In genomic region chr7:149873074-149873967, GRCh38 we compare ENCODE assay signal across 8 cellular contexts. TPM values are rescaled to one million over a fixed set of nuclear protein-coding genes. Genes with fewer than 3 reads are reported as not detected.
DNase-seq lines count a peak whose midpoint lies in the region; ATAC-seq and TF ChIP-seq lines count a peak whose summit lies in the region.

No MANE protein-coding gene starts in this region.

- peak overlapping the region; percentile 77 for H3K14ac ChIP-seq in H9 (ENCODE audit: insufficient read depth, low read length)

- no peak overlapping the region for H2BK120ac ChIP-seq in H9 (ENCODE audit: low read depth, low read length, poor library complexity, severe bottlenecking)

- no peak overlapping the region for H2AK5ac ChIP-seq in H9 (ENCODE audit: insufficient read length, low read length)

- no CpG with 5 or more reads among the region's 93 CpGs for WGBS in H9 (ENCODE audit: extremely low coverage, insufficient read length, low lambda C conversion rate)

- H3K9ac ChIP-seq in H9 (ENCODE audit: extremely low read depth, insufficient read length, low read length) (peak overlapping the region; percentile 42), neural cell (ENCODE audit: low read length) (peak overlapping the region; percentile 91)

- H3K4me3 ChIP-seq in RWPE2 (ENCODE audit: severe bottlenecking), result peak overlapping the region; percentile 83
- peak overlapping the region; percentile 93 for H3K4me3 ChIP-seq in neural cell (ENCODE audit: low read length)

- H3K56ac ChIP-seq in H9 (ENCODE audit: insufficient read length, low read depth, low read length), result no peak overlapping the region

- H3K36me3 Mint-ChIP-seq in H9 (ENCODE audit: insufficient read depth in 1 of 3, low read depth in 3 of 3), result no peaks in the 10 kb centered on the region

- no peak overlapping the region for H2BK15ac ChIP-seq in H9 (ENCODE audit: low read depth, low read length)

- no peak overlapping the region for H3T11ph ChIP-seq in H9 (ENCODE audit: low read length)

- H3K4ac ChIP-seq in H9 (ENCODE audit: low read depth, low read length), result no peak overlapping the region

- peak overlapping the region; percentile 78 for H3K4me2 ChIP-seq in H9 (ENCODE audit: insufficient read depth, insufficient read length, low read length)
- peak overlapping the region; percentile 65 for H3K4me2 ChIP-seq in neural cell (ENCODE audit: low read length)

- DNase-seq in Daoy (ENCODE audit: low read depth) (peak; percentile 100), H9 (peak; percentile 98), M059J (ENCODE audit: low read depth) (peak; percentile 94), RWPE2 (ENCODE audit: low spot score) (peak; percentile 95), activated gamma-delta T cell (lab: John Stamatoyannopoulos, UW) (peak; percentile 91), fibroblast of the conjunctiva (ENCODE audit: low read depth) (peak; percentile 91)
- peak; percentile 95 for DNase-seq in stimulated activated naive CD8-positive, alpha-beta T cell treated with anti-CD3 and anti-CD28 coated beads, Interleukin-15, Interleukin-2, amounts not matched to agents 100 U/mL and 50 U/mL, for 24 hours

- no peaks in the 10 kb centered on the region for H3K9me3 Mint-ChIP-seq in H9

- H2BK12ac ChIP-seq in H9 (ENCODE audit: insufficient read length, low read depth, low read length), result no peak overlapping the region

- H3F3A ChIP-seq in neural cell (ENCODE audit: insufficient read depth, low read length, poor library complexity, severe bottlenecking), result no peaks in the 10 kb centered on the region

- peak overlapping the region; percentile 74 for H3K18ac ChIP-seq in H9 (ENCODE audit: insufficient read length, low read depth, low read length)

- no peak overlapping the region for H2BK5ac ChIP-seq in H9 (ENCODE audit: insufficient read length, low read length)

- H3K9me3 ChIP-seq in H9 (ENCODE audit: control insufficient read depth, low read depth, low read length) (no peaks in the 10 kb centered on the region), RWPE2 (ENCODE audit: severe bottlenecking) (no peaks in the 10 kb centered on the region), neural cell (ENCODE audit: low read length) (no peaks in the 10 kb centered on the region)

- H2AFZ ChIP-seq in H9 (ENCODE audit: low read length) (no peak overlapping the region), neural cell (ENCODE audit: low read depth, low read length) (peak overlapping the region; percentile 2)

- H3K36me3 ChIP-seq in RWPE2 (ENCODE audit: low read depth) (no peaks in the 10 kb centered on the region), neural cell (ENCODE audit: insufficient read depth, low read length) (no peaks in the 10 kb centered on the region)

- peak; percentile 93 for ATAC-seq in RWPE2 (ENCODE audit: low read depth)
- peak; percentile 87 for ATAC-seq in stimulated activated naive CD8-positive, alpha-beta T cell treated with anti-CD3 and anti-CD28 coated beads, Interleukin-15, Interleukin-2, amounts not matched to agents 100 U/mL and 50 U/mL, for 24 hours

- TF ChIP-seq RAD21 in neural cell (conservative IDR thresholded peaks at IDR 0.05), result no peak

- TF ChIP-seq CTCF in H9 (conservative IDR thresholded peaks at IDR 0.05), result no peak
- no peak for TF ChIP-seq CTCF in RWPE2 (IDR thresholded peaks at IDR 0.05; ENCODE audit: poor library complexity, severe bottlenecking)
- no peak for TF ChIP-seq CTCF in neural cell (IDR thresholded peaks at IDR 0.05; ENCODE audit: poor library complexity, severe bottlenecking)

- no peak overlapping the region for H4K91ac ChIP-seq in H9 (ENCODE audit: insufficient read length, low read depth, low read length)

- H3K9me2 ChIP-seq in neural cell (ENCODE audit: insufficient read depth, low read length), result no peaks in the 10 kb centered on the region

- H2BK20ac ChIP-seq in H9 (ENCODE audit: low read depth, low read length, poor library complexity, severe bottlenecking), result no peak overlapping the region

- no peaks in the 10 kb centered on the region; the same call in 1 of the 2 replicates for H3K27me3 ChIP-seq in H9 (ENCODE audit: insufficient read depth, low read length)
- no peaks in the 10 kb centered on the region for H3K27me3 ChIP-seq in RWPE2 (ENCODE audit: insufficient read depth, poor library complexity, severe bottlenecking)
- H3K27me3 ChIP-seq in neural cell (ENCODE audit: insufficient read depth, low read depth, low read length), result no peaks in the 10 kb centered on the region

- H3K79me1 ChIP-seq in H9 (ENCODE audit: insufficient read depth, low read depth, low read length, poor library complexity, severe bottlenecking), result no peaks in the 10 kb centered on the region

- peak overlapping the region in 1 of 3 experiments; percentile 16; a peak in 2 of 7 replicates for H3K27ac Mint-ChIP-seq in H9

- H4K20me1 ChIP-seq in H9 (ENCODE audit: control insufficient read depth, insufficient read depth, insufficient read length), result no peaks in the 10 kb centered on the region
- H4K20me1 ChIP-seq in neural cell (ENCODE audit: insufficient read depth), result no peaks in the 10 kb centered on the region

- H3K27ac ChIP-seq in H9 (ENCODE audit: insufficient read length, low read depth, low read length), result no peak overlapping the region
- peak overlapping the region; percentile 49 for H3K27ac ChIP-seq in RWPE2 (ENCODE audit: poor library complexity, severe bottlenecking)
- H3K27ac ChIP-seq in neural cell (ENCODE audit: low read length), result peak overlapping the region; percentile 86

- H3K23me2 ChIP-seq in H9 (ENCODE audit: insufficient read length, low read depth, low read length, poor library complexity, severe bottlenecking), result peaks cover 11% of the 10 kb centered on the region

- H3K4me3 Mint-ChIP-seq in H9, result peak overlapping the region; percentile 74 to 84

- H3K79me2 ChIP-seq in H9 (ENCODE audit: insufficient read depth, low read length) (no peaks in the 10 kb centered on the region), neural cell (replicated peaks; ENCODE audit: insufficient read depth, low read length) (peaks cover 20% of the 10 kb centered on the region)

- TF ChIP-seq EP300 in neural cell (conservative IDR thresholded peaks at IDR 0.05; ENCODE audit: poor library complexity, severe bottlenecking), result peak; percentile 58

- peaks cover 42% of the 10 kb centered on the region for H3K27me3 Mint-ChIP-seq in H9 (ENCODE audit: low read depth)

- H4K8ac ChIP-seq in H9 (replicated peaks; ENCODE audit: insufficient read length, low read depth, low read length), result no peak overlapping the region

- H3K4me1 ChIP-seq in H9 (ENCODE audit: insufficient read depth, low read length) (no peaks in the 10 kb centered on the region; the same call in 1 of the 2 replicates), RWPE2 (ENCODE audit: insufficient read depth, poor library complexity, severe bottlenecking) (no peaks in the 10 kb centered on the region)

- peaks cover 10 to 14% of the 10 kb centered on the region in 2 experiments for H3K4me1 Mint-ChIP-seq in H9

- no peak overlapping the region for H3K23ac ChIP-seq in H9 (ENCODE audit: insufficient read length, low read depth, low read length)

- no peak overlapping the region for H4K5ac ChIP-seq in H9 (ENCODE audit: insufficient read length, low read depth, low read length)

TF ChIP-seq in neural cell, 6 proteins besides CTCF, POLR2A, EP300 and RAD21:
- peak; percentile 67 for TF ChIP-seq MXI1 (conservative IDR thresholded peaks at IDR 0.05; ENCODE audit: poor library complexity, severe bottlenecking)
- TF ChIP-seq TAF1 (IDR thresholded peaks at IDR 0.05; ENCODE audit: low read depth), result no peak
- TF ChIP-seq EZH2 (IDR thresholded peaks at IDR 0.05; ENCODE audit: borderline replicate concordance, insufficient read depth, low read length, poor library complexity, severe bottlenecking), result no peak
- peak; percentile 53 for TF ChIP-seq REST (IDR thresholded peaks at IDR 0.05; ENCODE audit: borderline replicate concordance)
- TF ChIP-seq SMC3 (conservative IDR thresholded peaks at IDR 0.05; ENCODE audit: poor library complexity), result no peak
- no peak for TF ChIP-seq POLR2AphosphoS5 (IDR thresholded peaks at IDR 0.05)

RNA-seq across cellular contexts. Expression of gene ATP6V0E2, which starts 0.4 kb away (rescaled TPM):
- 61.0 and 103 TPM in 2 replicates for total RNA-seq in Daoy (2014; rRNA removed; shearing (Covaris generic))
- 19.0 and 20.0 TPM in 2 replicates for total RNA-seq in H9 (2021)
- total RNA-seq in M059J (2014; rRNA removed; shearing (Covaris generic)), result 76.4 and 76.6 TPM in 2 replicates
- polyA plus RNA-seq in neural cell, result 550 and 643 TPM in 2 replicates
- 447 and 489 TPM in 2 replicates for polyA minus RNA-seq in neural cell

RNA-seq across cellular contexts. Expression of gene ZNF862, which starts 35.1 kb away (rescaled TPM):
- 2.9 and 3.0 TPM in 2 replicates for total RNA-seq in Daoy (2014; rRNA removed; shearing (Covaris generic))
- 1.3 and 1.9 TPM in 2 replicates for total RNA-seq in H9 (2021)
- 5.0 and 6.4 TPM in 2 replicates for total RNA-seq in M059J (2014; rRNA removed; shearing (Covaris generic))
- polyA plus RNA-seq in neural cell, result 16.8 and 19.0 TPM in 2 replicates
- 25.2 and 27.3 TPM in 2 replicates for polyA minus RNA-seq in neural cell
